ENCODE assay signal across 8 cellular contexts in the genomic region with DNA sequence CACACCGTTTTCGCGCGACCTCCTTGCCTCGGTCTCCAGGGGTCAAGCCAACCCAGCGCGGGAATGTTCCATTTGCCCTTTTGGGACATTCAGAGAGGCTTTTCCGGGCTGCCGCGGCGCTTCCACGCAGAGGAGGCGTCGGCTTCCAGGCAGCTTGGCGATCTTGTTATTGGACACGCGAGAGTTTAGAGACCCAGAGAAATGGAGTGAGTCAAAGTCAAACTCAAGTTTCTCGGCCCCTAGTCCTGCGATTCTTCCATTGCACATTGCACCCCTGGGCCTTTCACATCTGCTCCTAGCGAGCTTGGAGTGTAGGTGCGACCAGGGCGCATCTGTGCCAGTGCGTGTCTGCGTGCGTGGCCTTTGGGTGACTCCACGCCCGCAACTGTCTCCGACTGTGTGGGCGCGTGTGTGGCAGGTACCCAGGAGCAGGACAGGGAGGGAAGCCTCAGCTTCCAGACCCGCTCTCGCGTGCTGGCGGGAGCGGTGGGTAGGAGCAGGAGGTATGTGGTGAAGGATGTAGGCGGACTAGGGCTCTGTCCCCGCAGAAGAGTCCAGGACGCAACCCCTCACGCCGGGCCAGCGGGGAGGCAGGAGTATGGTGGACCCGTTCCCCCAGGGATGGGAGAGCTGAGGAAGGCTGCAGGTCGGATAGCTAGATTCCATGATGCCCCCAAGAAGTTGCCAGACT. TPM values are rescaled to one million over a fixed set of nuclear protein-coding genes. Genes with fewer than 3 reads are reported as not detected.
A peak's percentile ranks its signal among the peaks of the same experiment; 100 is the strongest.
DNase-seq lines count a peak whose midpoint lies in the region; ATAC-seq and TF ChIP-seq lines count a peak whose summit lies in the region.

No MANE protein-coding gene starts in this region.

- peaks cover 26% of the 10 kb centered on the region for H3K4me1 Mint-ChIP-seq in activated naive CD8-positive, alpha-beta T cell treated with anti-CD3 and anti-CD28 coated beads, Interleukin-2, amount 50 U/mL, for 24 hours

- H3K4ac ChIP-seq in mesenchymal stem cell (ENCODE audit: low read depth in 1 of 2, low read length in 2 of 2) = no peak overlapping the region

- no peaks in the 10 kb centered on the region for H3K36me3 Mint-ChIP-seq in activated naive CD8-positive, alpha-beta T cell treated with anti-CD3 and anti-CD28 coated beads, Interleukin-2, amount 50 U/mL, for 24 hours (ENCODE audit: low read depth)

- DNase-seq in AG09309 (ENCODE audit: low read depth) (no peak), HCEC 1CT (peak; percentile 27), mesenchymal stem cell (peak; percentile 28), NCI-H2107 (lab: John Stamatoyannopoulos, UW) (no peak), AG08396 (ENCODE audit: low spot score) (no peak)
- no peak for DNase-seq in activated naive CD8-positive, alpha-beta T cell treated with anti-CD3 and anti-CD28 coated beads, Interleukin-2, amount 50 U/mL, for 24 hours
- DNase-seq in stimulated activated CD4-positive, alpha-beta T cell treated with anti-CD3 and anti-CD28 coated beads, Interleukin-4, amount 100 ng/mL, for 24 hours = no peak

- peak overlapping the region; percentile 51 for H3K4me3 Mint-ChIP-seq in activated naive CD8-positive, alpha-beta T cell treated with anti-CD3 and anti-CD28 coated beads, Interleukin-2, amount 50 U/mL, for 24 hours

- peaks cover 74% of the 10 kb centered on the region for H3K27me3 Mint-ChIP-seq in activated naive CD8-positive, alpha-beta T cell treated with anti-CD3 and anti-CD28 coated beads, Interleukin-2, amount 50 U/mL, for 24 hours

- no peak overlapping the region for H4K8ac ChIP-seq in mesenchymal stem cell (ENCODE audit: low read length)

- no peak overlapping the region for H2BK5ac ChIP-seq in mesenchymal stem cell (ENCODE audit: low read depth, low read length, poor library complexity, severe bottlenecking)

- H3K27me3 ChIP-seq in mesenchymal stem cell (ENCODE audit: control insufficient read depth in 1 of 2, insufficient read depth in 1 of 2, low read length in 2 of 2) = peaks cover 56 to 84% of the 10 kb centered on the region in 2 experiments

- no peak overlapping the region for H3K14ac ChIP-seq in mesenchymal stem cell (ENCODE audit: low read length in 2 of 2)

- peak overlapping the region; percentile 71 for H3K4me2 ChIP-seq in mesenchymal stem cell (ENCODE audit: low read length, poor library complexity, severe bottlenecking)

- peak overlapping the region; percentile 75 for H2BK15ac ChIP-seq in mesenchymal stem cell (ENCODE audit: low read depth, poor library complexity, severe bottlenecking)

- H3K9me3 ChIP-seq in mesenchymal stem cell (ENCODE audit: control insufficient read depth, low read length) = no peaks in the 10 kb centered on the region

- H2AK5ac ChIP-seq in mesenchymal stem cell (ENCODE audit: low read length, severe bottlenecking) = no peak overlapping the region

- no peak overlapping the region for H2BK12ac ChIP-seq in mesenchymal stem cell (ENCODE audit: low read length in 2 of 2)

- 18% methylated on average over 43 of the region's 43 CpGs for WGBS in mesenchymal stem cell

- H3K9me3 Mint-ChIP-seq in activated naive CD8-positive, alpha-beta T cell treated with anti-CD3 and anti-CD28 coated beads, Interleukin-2, amount 50 U/mL, for 24 hours = no peaks in the 10 kb centered on the region

- TF ChIP-seq CTCF in AG09309 (IDR thresholded peaks at IDR 0.05; ENCODE audit: control insufficient read depth, insufficient read depth, low read depth, low read length, missing control alignments) = no peak

- peaks cover 22% of the 10 kb centered on the region for H3K4me1 ChIP-seq in mesenchymal stem cell (ENCODE audit: control insufficient read depth, insufficient read depth, low read depth, low read length)

- H3K27ac Mint-ChIP-seq in activated naive CD8-positive, alpha-beta T cell treated with anti-CD3 and anti-CD28 coated beads, Interleukin-2, amount 50 U/mL, for 24 hours = no peak overlapping the region

- no peak overlapping the region for H2AFZ ChIP-seq in mesenchymal stem cell (ENCODE audit: low read depth, low read length)

- no peak overlapping the region for H3K27ac ChIP-seq in mesenchymal stem cell (ENCODE audit: low read length, poor library complexity, severe bottlenecking)

- no peak overlapping the region for H3K23ac ChIP-seq in mesenchymal stem cell (ENCODE audit: low read length in 2 of 2)

- no peaks in the 10 kb centered on the region for H3K79me1 ChIP-seq in mesenchymal stem cell (replicated peaks; ENCODE audit: low read length, poor library complexity, severe bottlenecking)

- ATAC-seq in activated naive CD8-positive, alpha-beta T cell treated with anti-CD3 and anti-CD28 coated beads, Interleukin-2, amount 50 U/mL, for 24 hours = no peak
- ATAC-seq in HG03442 (IDR thresholded peaks at IDR 0.05; ENCODE audit: unreplicated experiment) = no peak

- no peak overlapping the region for H2BK120ac ChIP-seq in mesenchymal stem cell (ENCODE audit: low read depth, low read length)

- H3K4me3 ChIP-seq in AG09309 (ENCODE audit: control insufficient read depth, low read depth, low read length) (peak overlapping the region; percentile 22), mesenchymal stem cell (ENCODE audit: insufficient read depth in 1 of 2, low read depth in 1 of 2, low read length in 2 of 2) (peak overlapping the region; percentile 36 to 68)

- H4K91ac ChIP-seq in mesenchymal stem cell (ENCODE audit: low read length) = no peak overlapping the region

- H3K36me3 ChIP-seq in mesenchymal stem cell (ENCODE audit: control insufficient read depth in 1 of 2, insufficient read depth in 2 of 2, low read depth in 1 of 2, low read length in 2 of 2) = no peaks in the 10 kb centered on the region

- H3K9ac ChIP-seq in mesenchymal stem cell (ENCODE audit: low read length) = no peak overlapping the region

- no peak overlapping the region for H3K18ac ChIP-seq in mesenchymal stem cell (ENCODE audit: low read depth in 1 of 2, low read length in 2 of 2)

RNA-seq across cellular contexts. Expression of a gene that starts 13.5 kb away (rescaled TPM):
- not detected for polyA plus RNA-seq in mesenchymal stem cell (2013, experiment 1 of 2)
- not detected for polyA plus RNA-seq in mesenchymal stem cell (2013, experiment 2 of 2)

RNA-seq across cellular contexts. Expression of a gene that starts 54.2 kb away (rescaled TPM):
- polyA plus RNA-seq in mesenchymal stem cell (2013, experiment 1 of 2) = 0.03 TPM
- 0.04 TPM for polyA plus RNA-seq in mesenchymal stem cell (2013, experiment 2 of 2)

Comparison
In these comparisons a context has a peak if more than half of its experiments do, and no peak if none do; other contexts are left out.
1. DNase-seq: peak in HCEC 1CT (single experiment) and mesenchymal stem cell (single experiment); none in AG09309 (single experiment), activated naive CD8-positive, alpha-beta T cell treated with anti-CD3 and anti-CD28 coated beads, Interleukin-2, amount 50 U/mL, for 24 hours (single experiment), stimulated activated CD4-positive, alpha-beta T cell treated with anti-CD3 and anti-CD28 coated beads, Interleukin-4, amount 100 ng/mL, for 24 hours (single experiment), NCI-H2107 (single experiment) and AG08396 (single experiment).